ENCODE assay signal across 14 cellular contexts in the genomic region with DNA sequence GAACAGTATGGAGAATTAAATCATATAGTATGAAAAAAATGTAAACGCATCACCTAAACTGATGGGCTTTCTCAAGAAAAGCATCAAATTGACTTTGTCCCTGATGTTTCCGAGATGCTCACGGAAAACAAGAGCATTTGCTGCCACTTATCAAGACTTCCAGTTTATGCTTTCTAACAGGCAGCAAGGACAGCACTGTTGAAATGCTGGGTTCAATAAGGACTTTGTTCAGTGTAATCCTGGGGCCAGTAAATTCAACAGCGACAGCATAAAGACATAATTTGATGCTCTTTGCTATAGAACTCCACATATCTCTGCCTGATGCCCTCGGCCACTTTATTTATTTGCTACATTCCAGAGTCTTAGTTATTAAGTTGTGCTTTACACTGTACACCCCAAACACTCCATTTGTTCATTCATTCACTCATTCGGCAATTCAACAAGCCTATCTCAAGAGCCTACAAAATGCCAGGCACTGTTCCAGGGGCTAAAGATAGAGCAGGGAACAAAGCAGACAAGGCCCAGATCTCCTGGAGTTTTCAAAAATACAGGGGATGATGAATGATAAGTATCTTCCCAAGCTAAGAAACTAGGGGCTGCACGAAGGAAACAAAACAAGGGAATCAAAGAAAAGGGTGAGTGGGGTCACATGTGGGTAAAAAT.
"Had no signal": no experiment of that assay in that cellular context is flagged by ENCODE, and none has a peak within 500 bp of the region (broad histone marks: within the 10 kb centered on the region; RNA-seq: fewer than 3 reads in every experiment).

No MANE protein-coding gene starts in this region.

- H3K36me3 ChIP-seq: adrenal gland, pancreas, upper lobe of left lung had no signal

- H3K27me3 Mint-ChIP-seq: activated naive CD4-positive, alpha-beta T cell treated with anti-CD3 and anti-CD28 coated beads, Interleukin-2, amount 10 ng/mL, durations not matched to agents 7 days and 5 days; effector memory CD8-positive, alpha-beta T cell; memory B cell had no signal

- H3K4me1 Mint-ChIP-seq: activated naive CD4-positive, alpha-beta T cell treated with anti-CD3 and anti-CD28 coated beads, Interleukin-2, amount 10 ng/mL, durations not matched to agents 7 days and 5 days; activated T-helper 17 cell treated with anti-CD3 and anti-CD28 coated beads, Interleukin-2, amount 50 U/mL, for 72 hours had no signal

- H3K9me3 ChIP-seq: adrenal gland, body of pancreas, pancreas, SK-N-SH, upper lobe of left lung had no signal

- ATAC-seq: activated T-helper 17 cell treated with anti-CD3 and anti-CD28 coated beads, Interleukin-2, amount 50 U/mL, for 72 hours; body of pancreas; effector memory CD8-positive, alpha-beta T cell; pancreas had no signal

- H3K27me3 ChIP-seq: adrenal gland, body of pancreas, pancreas, upper lobe of left lung had no signal

- H3K4me1 ChIP-seq: adrenal gland, body of pancreas, pancreas, upper lobe of left lung had no signal

- H3K27ac ChIP-seq: adrenal gland, body of pancreas, pancreas, skin epidermis, upper lobe of left lung had no signal

- H3K9me3 Mint-ChIP-seq: memory B cell had no signal

- H3K27ac Mint-ChIP-seq: activated naive CD4-positive, alpha-beta T cell treated with anti-CD3 and anti-CD28 coated beads, Interleukin-2, amount 10 ng/mL, durations not matched to agents 7 days and 5 days; activated T-helper 17 cell treated with anti-CD3 and anti-CD28 coated beads, Interleukin-2, amount 50 U/mL, for 72 hours; effector memory CD8-positive, alpha-beta T cell had no signal

- H3K4me2 ChIP-seq: SK-N-SH had no signal

- H3K9ac ChIP-seq: SK-N-SH had no signal

- H3K4me3 ChIP-seq: adrenal gland, body of pancreas, pancreas, skin epidermis, upper lobe of left lung had no signal

- H3K4me3 Mint-ChIP-seq: activated naive CD4-positive, alpha-beta T cell treated with anti-CD3 and anti-CD28 coated beads, Interleukin-2, amount 10 ng/mL, durations not matched to agents 7 days and 5 days; activated T-helper 17 cell treated with anti-CD3 and anti-CD28 coated beads, Interleukin-2, amount 50 U/mL, for 72 hours; effector memory CD8-positive, alpha-beta T cell; memory B cell had no signal

- H3K36me3 Mint-ChIP-seq: activated naive CD4-positive, alpha-beta T cell treated with anti-CD3 and anti-CD28 coated beads, Interleukin-2, amount 10 ng/mL, durations not matched to agents 7 days and 5 days; memory B cell had no signal

- DNase-seq: activated CD4-positive, alpha-beta T cell treated with anti-CD3 and anti-CD28 coated beads for 48 hours; activated naive CD4-positive, alpha-beta T cell treated with anti-CD3 and anti-CD28 coated beads, Interleukin-2, amount 10 ng/mL, durations not matched to agents 7 days and 5 days; adrenal gland; body of pancreas; effector memory CD8-positive, alpha-beta T cell; glutamatergic neuron; pancreas; retina; SK-N-SH; T-helper 1 cell; upper lobe of left lung had no signal
